ENCODE assay signal across 14 cellular contexts in the genomic region with DNA sequence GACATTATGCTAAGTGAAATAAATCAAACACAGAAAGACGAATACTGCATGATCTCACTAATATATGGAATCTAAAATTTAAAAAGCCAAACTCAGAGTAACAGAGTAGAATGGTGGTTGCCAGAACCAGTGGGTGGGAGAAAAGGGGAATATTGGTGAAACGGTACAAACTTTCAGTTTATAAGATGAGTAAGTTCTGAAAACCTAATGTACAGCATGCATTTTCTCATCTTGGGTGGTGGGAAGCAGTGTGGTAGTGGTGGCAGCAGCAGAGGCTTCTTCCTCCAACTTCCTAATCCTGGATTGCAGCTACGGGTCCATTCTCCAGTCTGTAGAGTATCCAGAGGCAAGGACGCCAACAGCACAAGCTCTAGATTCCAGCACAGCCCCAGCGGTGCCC.
"Had no signal": no experiment of that assay in that cellular context is flagged by ENCODE, and none has a peak within 500 bp of the region (broad histone marks: within the 10 kb centered on the region; RNA-seq: fewer than 3 reads in every experiment).

No MANE protein-coding gene starts in this region.

- FAIRE-seq: islet of Langerhans had no signal

- ATAC-seq: left colon, lower lobe of right lung had no signal

- DNase-seq: activated CD4-positive, alpha-beta T cell treated with anti-CD3 and anti-CD28 coated beads for 4 hours; activated CD8-positive, alpha-beta memory T cell treated with anti-CD3 and anti-CD28 coated beads for 24 hours; activated CD8-positive, alpha-beta memory T cell treated with anti-CD3 and anti-CD28 coated beads, Interleukin-2, amount 50 U/mL, for 48 hours; activated effector memory CD4-positive, alpha-beta T cell treated with anti-CD3 and anti-CD28 coated beads, Interleukin-2, amount 50 U/mL, for 16 hours; amniotic stem cell; foreskin fibroblast; left colon; lower lobe of right lung; occipital lobe; posterior cingulate gyrus; stimulated activated naive CD4-positive, alpha-beta T cell treated with Interleukin-2 at 50 U/mL for 16 hours; T-helper 2 cell; uterus had no signal
